In the genomic region with DNA sequence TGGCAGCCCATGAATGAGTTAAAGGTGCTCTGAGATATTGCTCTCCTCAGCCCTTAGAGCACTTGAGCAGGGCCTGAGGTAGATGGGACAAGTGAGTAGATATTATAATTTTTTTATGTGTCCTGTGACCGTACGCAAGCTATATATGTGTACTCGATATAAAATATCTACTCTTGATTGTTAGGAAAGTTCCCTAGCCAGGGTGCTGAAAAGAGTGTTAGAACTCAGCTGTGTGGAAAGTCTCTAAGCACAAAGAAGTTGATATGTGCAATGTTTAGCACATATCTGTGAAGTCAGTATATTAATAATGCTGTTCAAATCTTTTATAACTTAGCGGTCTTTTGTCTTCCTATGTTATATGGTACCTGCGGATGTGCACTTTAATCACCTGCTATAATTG, we compare ENCODE assay signal across 6 cellular contexts.
"Had no signal": no experiment of that assay in that cellular context is flagged by ENCODE, and none has a peak within 500 bp of the region (broad histone marks: within the 10 kb centered on the region; RNA-seq: fewer than 3 reads in every experiment).

No MANE protein-coding gene starts in this region.

- H3K4me2 ChIP-seq: KMS-11 had no signal

- H3K9me3 Mint-ChIP-seq: H9 had no signal

- H3K27ac ChIP-seq: GM23248, KMS-11 had no signal

- H3K4me3 Mint-ChIP-seq: H9 had no signal

- H2AFZ ChIP-seq: GM23248 had no signal

- DNase-seq: GM23248, H9, HCEC 1CT, IMR-90, KBM-7 had no signal

- H3K4me3 ChIP-seq: GM23248 had no signal
